In genomic region chr4:17642404-17642783, GRCh38 we compare ENCODE assay signal across 16 cellular contexts. TPM values are rescaled to one million over a fixed set of nuclear protein-coding genes. Genes with fewer than 3 reads are reported as not detected.
DNase-seq lines count a peak whose midpoint lies in the region; ATAC-seq and TF ChIP-seq lines count a peak whose summit lies in the region.
"Had no signal": no experiment of that assay in that cellular context is flagged by ENCODE, and none has a peak within 500 bp of the region (broad histone marks: within the 10 kb centered on the region; RNA-seq: fewer than 3 reads in every experiment).

No MANE protein-coding gene starts in this region.

- H3K9me3 ChIP-seq in BLaER1 treated with 17β-estradiol and CSF1 and Interleukin-3, amounts not matched to agents 10 nM and 100 nM (replicated peaks in 1 of 11), result peaks cover 0 to 21% (median 17%) of the 10 kb centered on the region in 11 experiments; a peak in 13 of 22 replicates
- H3K9me3 ChIP-seq: BE2C, Caco-2 had no signal

- H3K9me3 Mint-ChIP-seq in endothelial cell (ENCODE audit: unreplicated experiment), result peaks cover 5% of the 10 kb centered on the region
- H3K9me3 Mint-ChIP-seq in nephron progenitor cell, result peaks cover 42% of the 10 kb centered on the region

- H3K4me3 ChIP-seq in BLaER1 treated with 17β-estradiol and CSF1 and Interleukin-3, amounts not matched to agents 10 nM and 100 nM, result peak overlapping the region in 5 of 10 experiments; percentile 20 to 51 (median 30); a peak in 4 of 20 replicates
- H3K4me3 ChIP-seq: A549 had no signal

- ATAC-seq in GM18517 (IDR thresholded peaks at IDR 0.05; ENCODE audit: unreplicated experiment) (peak; percentile 48), GM19467 (IDR thresholded peaks at IDR 0.05; ENCODE audit: unreplicated experiment) (no peak), HG03025 (IDR thresholded peaks at IDR 0.05; ENCODE audit: low FRiP score, unreplicated experiment) (no peak)
- ATAC-seq: A549 had no signal

- H3K4me3 Mint-ChIP-seq in endothelial cell (ENCODE audit: unreplicated experiment) (peak overlapping the region; percentile 14), nephron progenitor cell (no peak overlapping the region)
- H3K4me3 Mint-ChIP-seq: CD8-positive, alpha-beta memory T cell; HFFc6 had no signal

- H3K9ac ChIP-seq in BLaER1 treated with 17β-estradiol and CSF1 and Interleukin-3, amounts not matched to agents 10 nM and 100 nM, result peak overlapping the region in 5 of 11 experiments; percentile 39 to 56 (median 52); a peak in 6 of 22 replicates

- no peaks in the 10 kb centered on the region for H3K27me3 ChIP-seq in BLaER1 treated with 17β-estradiol and CSF1 and Interleukin-3, amounts not matched to agents 10 nM and 100 nM
- H3K27me3 ChIP-seq: BE2C had no signal

- H4K20me1 ChIP-seq in BLaER1 treated with 17β-estradiol and CSF1 and Interleukin-3, amounts not matched to agents 10 nM and 100 nM, result peaks cover under 1 to 26% (median 16%) of the 10 kb centered on the region in 11 experiments; a peak in 15 of 22 replicates

- H3K36me3 Mint-ChIP-seq in endothelial cell (ENCODE audit: low read depth, unreplicated experiment) (no peaks in the 10 kb centered on the region), nephron progenitor cell (ENCODE audit: low read depth) (peaks cover 48% of the 10 kb centered on the region)

- H3K4me2 ChIP-seq in BLaER1 treated with 17β-estradiol and CSF1 and Interleukin-3, amounts not matched to agents 10 nM and 100 nM, result peak overlapping the region; percentile 55 to 80 (median 74)
- H3K4me2 ChIP-seq: A549 had no signal

- no peak for DNase-seq in endothelial cell (ENCODE audit: low spot score)
- DNase-seq in nephron progenitor cell, result no peak
- no peak for DNase-seq in NCI-H748 treated with DMSO at 0.1 percent for 48 hours (lab: John Stamatoyannopoulos, UW)
- DNase-seq: BE2C; Caco-2; CD8-positive, alpha-beta memory T cell; DMS53; HCEC 1CT; HFFc6; KBM-7 had no signal

- H3K4me1 Mint-ChIP-seq in endothelial cell (ENCODE audit: unreplicated experiment) (no peaks in the 10 kb centered on the region), nephron progenitor cell (no peaks in the 10 kb centered on the region)

- peaks cover 10% of the 10 kb centered on the region for H3K27me3 Mint-ChIP-seq in endothelial cell (ENCODE audit: unreplicated experiment)
- no peaks in the 10 kb centered on the region for H3K27me3 Mint-ChIP-seq in nephron progenitor cell (ENCODE audit: low read depth, poor library complexity)
- H3K27me3 Mint-ChIP-seq: CD8-positive, alpha-beta memory T cell had no signal

- peaks cover 5 to 37% (median 20%) of the 10 kb centered on the region in 11 experiments; a peak in 18 of 22 replicates for H3K36me3 ChIP-seq in BLaER1 treated with 17β-estradiol and CSF1 and Interleukin-3, amounts not matched to agents 10 nM and 100 nM

- TF ChIP-seq CTCF in endothelial cell (IDR thresholded peaks at IDR 0.05; ENCODE audit: unreplicated experiment) (no peak), nephron progenitor cell (IDR thresholded peaks at IDR 0.05) (no peak)

- H3K27ac Mint-ChIP-seq in endothelial cell (ENCODE audit: unreplicated experiment) (no peak overlapping the region), nephron progenitor cell (peak overlapping the region; percentile 39)
- H3K27ac Mint-ChIP-seq: HFFc6 had no signal

- H3K4me1 ChIP-seq in BLaER1 treated with 17β-estradiol and CSF1 and Interleukin-3, amounts not matched to agents 10 nM and 100 nM, result peaks cover 10 to 43% (median 27%) of the 10 kb centered on the region in 10 experiments
- H3K4me1 ChIP-seq: A549, BE2C, Caco-2 had no signal

- H3K27ac ChIP-seq in BLaER1 treated with 17β-estradiol and CSF1 and Interleukin-3, amounts not matched to agents 10 nM and 100 nM, result peak overlapping the region in 6 of 11 experiments; percentile 39 to 68 (median 62); a peak in 9 of 22 replicates
- H3K27ac ChIP-seq: A549, HL-60 had no signal

RNA-seq across cellular contexts. Expression of gene MED28, which starts 28.0 kb away (rescaled TPM):
- 98.0 TPM for total RNA-seq in endothelial cell (ENCODE audit: unreplicated experiment)
